Comparison of ENCODE assay signal across 27 cellular contexts in the genomic region with DNA sequence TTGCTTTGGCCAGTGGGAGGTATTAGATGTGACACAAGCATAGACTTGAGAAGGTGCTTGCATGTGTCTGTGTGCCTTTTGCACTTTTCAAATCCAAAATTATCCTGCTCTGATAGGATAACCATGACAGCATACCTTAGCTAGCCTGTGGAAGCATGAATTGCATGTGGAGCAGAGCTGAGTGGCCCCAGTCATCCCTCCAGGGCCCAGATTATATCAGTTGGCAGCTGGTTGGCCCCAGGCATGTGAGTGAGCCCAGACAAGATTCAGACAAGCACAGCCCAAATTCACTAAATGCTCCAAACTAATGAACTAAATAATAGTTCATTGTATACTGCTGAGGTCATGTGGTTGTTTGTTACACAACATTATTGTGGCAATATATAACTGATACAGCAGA. TPM values are rescaled to one million over a fixed set of nuclear protein-coding genes. Genes with fewer than 3 reads are reported as not detected.
"Had no signal": no experiment of that assay in that cellular context is flagged by ENCODE, and none has a peak within 500 bp of the region (broad histone marks: within the 10 kb centered on the region; RNA-seq: fewer than 3 reads in every experiment).

No MANE protein-coding gene starts in this region.

- H3K4me1 ChIP-seq: heart right ventricle, lower lobe of right lung, psoas muscle, spleen, testis, tibial artery, upper lobe of left lung had no signal

- H3K27me3 ChIP-seq: heart right ventricle, ovary, spleen, testis, tibial artery, upper lobe of left lung had no signal

- DNase-seq: dorsolateral prefrontal cortex; effector CD4-positive, alpha-beta T cell; glutamatergic neuron; heart right ventricle; hippocampal formation; left ventricle myocardium superior; lower lobe of right lung; natural killer cell; occipital lobe; ovary; posterior cingulate gyrus; psoas muscle; right cardiac atrium; spleen; stimulated activated CD4-positive, alpha-beta T cell treated with anti-CD3 and anti-CD28 coated beads, Interleukin-4, amount 100 ng/mL, for 4 hours; stimulated activated naive CD8-positive, alpha-beta T cell treated with anti-CD3 and anti-CD28 coated beads, Interleukin-15, Interleukin-2, amounts not matched to agents 100 U/mL and 50 U/mL, for 24 hours; substantia nigra; testis; tibial artery; upper lobe of left lung had no signal

- H3K36me3 Mint-ChIP-seq: memory B cell; natural killer cell; stimulated activated memory B cell treated with anti-CD40 and anti-IgM and Interleukin-4, amounts not matched to agents 10 μg/mL and 1 μg/mL and 100 μg/mL, for 72 hours had no signal

- H3K36me3 ChIP-seq: heart right ventricle, lower lobe of right lung, ovary, spleen, tibial artery, upper lobe of left lung had no signal

- H3K27ac ChIP-seq: dorsolateral prefrontal cortex, heart right ventricle, lower lobe of right lung, ovary, psoas muscle, skin epidermis, spleen, testis, tibial artery, upper lobe of left lung had no signal

- H3K4me1 Mint-ChIP-seq: memory B cell; natural killer cell; stimulated activated memory B cell treated with anti-CD40 and anti-IgM and Interleukin-4, amounts not matched to agents 10 μg/mL and 1 μg/mL and 100 μg/mL, for 72 hours had no signal

- FAIRE-seq: colon, islet of Langerhans, urothelium cell line had no signal

- H3K27ac Mint-ChIP-seq: memory B cell; natural killer cell; stimulated activated memory B cell treated with anti-CD40 and anti-IgM and Interleukin-4, amounts not matched to agents 10 μg/mL and 1 μg/mL and 100 μg/mL, for 72 hours had no signal

- H3K27me3 Mint-ChIP-seq: stimulated activated memory B cell treated with anti-CD40 and anti-IgM and Interleukin-4, amounts not matched to agents 10 μg/mL and 1 μg/mL and 100 μg/mL, for 72 hours had no signal

- H3K4me3 ChIP-seq: dorsolateral prefrontal cortex, heart right ventricle, lower lobe of right lung, ovary, psoas muscle, skin epidermis, spleen, testis, tibial artery, upper lobe of left lung had no signal

- H3K4me3 Mint-ChIP-seq: memory B cell; natural killer cell; stimulated activated memory B cell treated with anti-CD40 and anti-IgM and Interleukin-4, amounts not matched to agents 10 μg/mL and 1 μg/mL and 100 μg/mL, for 72 hours had no signal

- H3K9me3 ChIP-seq: heart right ventricle, lower lobe of right lung, ovary, psoas muscle, spleen, testis, tibial artery, upper lobe of left lung had no signal

- H3K9me3 Mint-ChIP-seq: memory B cell; stimulated activated memory B cell treated with anti-CD40 and anti-IgM and Interleukin-4, amounts not matched to agents 10 μg/mL and 1 μg/mL and 100 μg/mL, for 72 hours had no signal

RNA-seq across cellular contexts. Expression of gene TACR1, which starts 18.8 kb away (rescaled TPM):
- total RNA-seq: fibroblast of villous mesenchyme, natural killer cell had no signal
